2 cellular contexts compared by ENCODE assay signal in genomic region chr5:78546597-78546996, GRCh38.
TF ChIP-seq lines count a peak whose summit lies in the region.

No MANE protein-coding gene starts in this region.

TF ChIP-seq in GM12878, 131 proteins besides CTCF, POLR2A, EP300 and RAD21:
- TF ChIP-seq JUND (IDR thresholded peaks at IDR 0.05; ENCODE audit: low read depth, low read length) (no peak), RUNX3 (IDR thresholded peaks at IDR 0.05; ENCODE audit: low read length) (peak; percentile 64; the same call in 1 of the 2 replicates), ZNF384 (IDR thresholded peaks at IDR 0.05; ENCODE audit: borderline replicate concordance, low read depth, low read length) (0 out of 2 replicates have a peak, but pooled peaks have one; percentile 28), ZNF274 (IDR thresholded peaks at IDR 0.05; ENCODE audit: insufficient read depth, insufficient read length) (no peak), HSF1 (IDR thresholded peaks at IDR 0.05; ENCODE audit: low read depth, low read length) (no peak), JUNB (IDR thresholded peaks at IDR 0.05) (peak; percentile 25; the same call in 1 of the 2 replicates)
- TF ChIP-seq, protein P1, sequence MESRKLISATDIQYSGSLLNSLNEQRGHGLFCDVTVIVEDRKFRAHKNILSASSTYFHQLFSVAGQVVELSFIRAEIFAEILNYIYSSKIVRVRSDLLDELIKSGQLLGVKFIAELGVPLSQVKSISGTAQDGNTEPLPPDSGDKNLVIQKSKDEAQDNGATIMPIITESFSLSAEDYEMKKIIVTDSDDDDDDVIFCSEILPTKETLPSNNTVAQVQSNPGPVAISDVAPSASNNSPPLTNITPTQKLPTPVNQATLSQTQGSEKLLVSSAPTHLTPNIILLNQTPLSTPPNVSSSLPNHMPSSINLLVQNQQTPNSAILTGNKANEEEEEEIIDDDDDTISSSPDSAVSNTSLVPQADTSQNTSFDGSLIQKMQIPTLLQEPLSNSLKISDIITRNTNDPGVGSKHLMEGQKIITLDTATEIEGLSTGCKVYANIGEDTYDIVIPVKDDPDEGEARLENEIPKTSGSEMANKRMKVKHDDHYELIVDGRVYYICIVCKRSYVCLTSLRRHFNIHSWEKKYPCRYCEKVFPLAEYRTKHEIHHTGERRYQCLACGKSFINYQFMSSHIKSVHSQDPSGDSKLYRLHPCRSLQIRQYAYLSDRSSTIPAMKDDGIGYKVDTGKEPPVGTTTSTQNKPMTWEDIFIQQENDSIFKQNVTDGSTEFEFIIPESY (IDR thresholded peaks at IDR 0.05) = no peak
TF ChIP-seq in GM12878: peak in this region for 3.

TF ChIP-seq in HepG2, 621 proteins besides CTCF, POLR2A, EP300 and RAD21 (continues in another document):
- no peak for TF ChIP-seq ZNF337 (CRISPR knock-in tag; IDR thresholded peaks at IDR 0.05; ENCODE audit: borderline replicate concordance, low read depth)
- TF ChIP-seq MED1 (CRISPR knock-in tag; IDR thresholded peaks at IDR 0.05) = peak; percentile 85
- TF ChIP-seq HNRNPH1 (optimal IDR thresholded peaks at IDR 0.05; ENCODE audit: low read depth, low read length) = no peak
- no peak for TF ChIP-seq ZFAT (CRISPR knock-in tag; conservative IDR thresholded peaks at IDR 0.05)
- TF ChIP-seq PATZ1 (CRISPR knock-in tag; IDR thresholded peaks at IDR 0.05) = peak; percentile 26; the same call in 1 of the 2 replicates
- TF ChIP-seq EED (CRISPR knock-in tag; IDR thresholded peaks at IDR 0.05) = no peak
- TF ChIP-seq GFI1 (CRISPR knock-in tag; IDR thresholded peaks at IDR 0.05; ENCODE audit: borderline replicate concordance) = peak; percentile 91
- no peak for TF ChIP-seq FUBP1 (CRISPR knock-in tag; IDR thresholded peaks at IDR 0.05; ENCODE audit: borderline replicate concordance)
- no peak for TF ChIP-seq ZNF224 (CRISPR knock-in tag; IDR thresholded peaks at IDR 0.05)
- no peak for TF ChIP-seq CHD2 (IDR thresholded peaks at IDR 0.05; ENCODE audit: low read depth, low read length)
- no peak for TF ChIP-seq PCBP1 (IDR thresholded peaks at IDR 0.05; ENCODE audit: borderline replicate concordance, low read depth, low read length)
- TF ChIP-seq, protein P2, sequence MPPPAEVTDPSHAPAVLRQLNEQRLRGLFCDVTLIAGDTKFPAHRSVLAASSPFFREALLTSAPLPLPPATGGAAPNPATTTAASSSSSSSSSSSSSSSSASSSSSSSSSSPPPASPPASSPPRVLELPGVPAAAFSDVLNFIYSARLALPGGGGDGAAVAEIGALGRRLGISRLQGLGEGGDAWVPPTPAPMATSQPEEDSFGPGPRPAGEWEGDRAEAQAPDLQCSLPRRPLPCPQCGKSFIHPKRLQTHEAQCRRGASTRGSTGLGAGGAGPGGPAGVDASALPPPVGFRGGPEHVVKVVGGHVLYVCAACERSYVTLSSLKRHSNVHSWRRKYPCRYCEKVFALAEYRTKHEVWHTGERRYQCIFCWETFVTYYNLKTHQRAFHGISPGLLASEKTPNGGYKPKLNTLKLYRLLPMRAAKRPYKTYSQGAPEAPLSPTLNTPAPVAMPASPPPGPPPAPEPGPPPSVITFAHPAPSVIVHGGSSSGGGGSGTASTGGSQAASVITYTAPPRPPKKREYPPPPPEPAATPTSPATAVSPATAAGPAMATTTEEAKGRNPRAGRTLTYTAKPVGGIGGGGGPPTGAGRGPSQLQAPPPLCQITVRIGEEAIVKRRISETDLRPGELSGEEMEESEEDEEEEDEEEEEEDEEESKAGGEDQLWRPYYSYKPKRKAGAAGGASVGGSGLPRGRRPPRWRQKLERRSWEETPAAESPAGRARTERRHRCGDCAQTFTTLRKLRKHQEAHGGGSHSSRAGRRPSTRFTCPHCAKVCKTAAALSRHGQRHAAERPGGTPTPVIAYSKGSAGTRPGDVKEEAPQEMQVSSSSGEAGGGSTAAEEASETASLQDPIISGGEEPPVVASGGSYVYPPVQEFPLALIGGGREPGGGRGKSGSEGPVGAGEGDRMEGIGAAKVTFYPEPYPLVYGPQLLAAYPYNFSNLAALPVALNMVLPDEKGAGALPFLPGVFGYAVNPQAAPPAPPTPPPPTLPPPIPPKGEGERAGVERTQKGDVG (CRISPR knock-in tag; IDR thresholded peaks at IDR 0.05; ENCODE audit: borderline replicate concordance) = no peak
- TF ChIP-seq NR3C1 (CRISPR knock-in tag; IDR thresholded peaks at IDR 0.05) = no peak
- no peak for TF ChIP-seq ZEB1 (IDR thresholded peaks at IDR 0.05; ENCODE audit: insufficient replicate concordance, low read depth)
- no peak for TF ChIP-seq BRD4 (CRISPR knock-in tag; IDR thresholded peaks at IDR 0.05)
- TF ChIP-seq ZNF543 (CRISPR knock-in tag; IDR thresholded peaks at IDR 0.05) = no peak
- TF ChIP-seq ZNF160 (CRISPR knock-in tag; IDR thresholded peaks at IDR 0.05) = no peak
- peak; percentile 94 for TF ChIP-seq ISL2 (CRISPR knock-in tag; IDR thresholded peaks at IDR 0.05)
- TF ChIP-seq ZBTB44 (CRISPR knock-in tag; IDR thresholded peaks at IDR 0.05) = no peak
- TF ChIP-seq ZNF616 (CRISPR knock-in tag; IDR thresholded peaks at IDR 0.05; ENCODE audit: low read depth) = no peak
- TF ChIP-seq SMAD1 (CRISPR knock-in tag; IDR thresholded peaks at IDR 0.05; ENCODE audit: borderline replicate concordance, low read depth) = no peak
- no peak for TF ChIP-seq ZNF891 (CRISPR knock-in tag; IDR thresholded peaks at IDR 0.05)
- TF ChIP-seq SP2 (CRISPR knock-in tag; IDR thresholded peaks at IDR 0.05) = no peak
- TF ChIP-seq, protein P3, sequence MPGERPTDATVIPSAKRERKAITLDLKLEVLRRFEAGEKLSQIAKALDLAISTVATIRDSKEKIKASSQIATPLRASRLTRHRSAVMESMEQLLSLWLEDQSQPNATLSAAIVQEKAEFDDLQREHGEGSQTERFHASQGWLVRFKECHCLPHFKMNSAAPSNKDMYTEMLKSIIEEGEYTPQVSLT (CRISPR knock-in tag; IDR thresholded peaks at IDR 0.05; ENCODE audit: borderline replicate concordance, low read depth) = no peak
- no peak for TF ChIP-seq ZNF788 (CRISPR knock-in tag; IDR thresholded peaks at IDR 0.05; ENCODE audit: borderline replicate concordance)
- no peak for TF ChIP-seq ZNF646 (CRISPR knock-in tag; IDR thresholded peaks at IDR 0.05)
- peak; percentile 52; the same call in 1 of the 2 replicates for TF ChIP-seq MYPOP (CRISPR knock-in tag; IDR thresholded peaks at IDR 0.05)
- TF ChIP-seq ZNF841 (CRISPR knock-in tag; IDR thresholded peaks at IDR 0.05; ENCODE audit: borderline replicate concordance) = no peak
- TF ChIP-seq ZFP36L1 (CRISPR knock-in tag; IDR thresholded peaks at IDR 0.05) = no peak
- TF ChIP-seq STAG1 (CRISPR knock-in tag; IDR thresholded peaks at IDR 0.05) = no peak; the same call in 1 of the 2 replicates
- TF ChIP-seq NFIC (IDR thresholded peaks at IDR 0.05; ENCODE audit: low read length) = peak; percentile 95; the same call in 1 of the 2 replicates
- no peak for TF ChIP-seq ZNF251 (CRISPR knock-in tag; IDR thresholded peaks at IDR 0.05)
- no peak for TF ChIP-seq ZNF468 (CRISPR knock-in tag; IDR thresholded peaks at IDR 0.05)
- TF ChIP-seq, protein P4, sequence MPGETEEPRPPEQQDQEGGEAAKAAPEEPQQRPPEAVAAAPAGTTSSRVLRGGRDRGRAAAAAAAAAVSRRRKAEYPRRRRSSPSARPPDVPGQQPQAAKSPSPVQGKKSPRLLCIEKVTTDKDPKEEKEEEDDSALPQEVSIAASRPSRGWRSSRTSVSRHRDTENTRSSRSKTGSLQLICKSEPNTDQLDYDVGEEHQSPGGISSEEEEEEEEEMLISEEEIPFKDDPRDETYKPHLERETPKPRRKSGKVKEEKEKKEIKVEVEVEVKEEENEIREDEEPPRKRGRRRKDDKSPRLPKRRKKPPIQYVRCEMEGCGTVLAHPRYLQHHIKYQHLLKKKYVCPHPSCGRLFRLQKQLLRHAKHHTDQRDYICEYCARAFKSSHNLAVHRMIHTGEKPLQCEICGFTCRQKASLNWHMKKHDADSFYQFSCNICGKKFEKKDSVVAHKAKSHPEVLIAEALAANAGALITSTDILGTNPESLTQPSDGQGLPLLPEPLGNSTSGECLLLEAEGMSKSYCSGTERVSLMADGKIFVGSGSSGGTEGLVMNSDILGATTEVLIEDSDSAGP (CRISPR knock-in tag; IDR thresholded peaks at IDR 0.05; ENCODE audit: borderline replicate concordance) = no peak
- TF ChIP-seq PHB2 (IDR thresholded peaks at IDR 0.05; ENCODE audit: partially characterized antibody) = no peak
- no peak for TF ChIP-seq HIVEP1 (CRISPR knock-in tag; IDR thresholded peaks at IDR 0.05)
- TF ChIP-seq, protein P5, sequence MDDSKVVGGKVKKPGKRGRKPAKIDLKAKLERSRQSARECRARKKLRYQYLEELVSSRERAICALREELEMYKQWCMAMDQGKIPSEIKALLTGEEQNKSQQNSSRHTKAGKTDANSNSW (CRISPR knock-in tag; IDR thresholded peaks at IDR 0.05; ENCODE audit: borderline replicate concordance) = no peak
